ENCODE assay signal across 16 cellular contexts in genomic region chr1:31696246-31696645, GRCh38. TPM values are rescaled to one million over a fixed set of nuclear protein-coding genes. Genes with fewer than 3 reads are reported as not detected.
DNase-seq lines count a peak whose midpoint lies in the region; ATAC-seq and TF ChIP-seq lines count a peak whose summit lies in the region.
"Had no signal": no experiment of that assay in that cellular context is flagged by ENCODE, and none has a peak within 500 bp of the region (broad histone marks: within the 10 kb centered on the region; RNA-seq: fewer than 3 reads in every experiment).

No MANE protein-coding gene starts in this region.

- no peaks in the 10 kb centered on the region for H3K27me3 Mint-ChIP-seq in MCF 10A (ENCODE audit: insufficient read depth, unreplicated experiment)
- H3K27me3 Mint-ChIP-seq: CD4-positive, alpha-beta memory T cell had no signal

- peaks cover 24% of the 10 kb centered on the region for H3K4me1 Mint-ChIP-seq in MCF 10A (ENCODE audit: insufficient read depth, unreplicated experiment)

- no peak for TF ChIP-seq POLR2A in breast epithelium (IDR thresholded peaks at IDR 0.05)
- TF ChIP-seq POLR2A in testis (IDR thresholded peaks at IDR 0.05): no peak

- 74% methylated on average over 4 of the region's 4 CpGs; no CpG with 5 or more reads in 1 of the 2 donors for WGBS in testis, 2 donors

- no peak overlapping the region for H3K4me3 ChIP-seq in breast epithelium
- H3K4me3 ChIP-seq in testis: no peak overlapping the region

- POLR2A ChIA-PET in MCF 10A (lab: Yijun Ruan, JAX): no interaction called here

- intact Hi-C loops in breast epithelium (cut with DNase I; ENCODE audit: low total_unique reads) (no loop called here), MCF 10A (cut with micrococcal nuclease) (no loop called here), testis (cut with DNase I; ENCODE audit: low total_unique reads) (no loop called here)

- H3K27ac ChIP-seq in breast epithelium (peak overlapping the region; percentile 80 to 81), testis (no peak overlapping the region)

- H3K27ac Mint-ChIP-seq in MCF 10A (ENCODE audit: low read depth, unreplicated experiment): no peak overlapping the region
- H3K27ac Mint-ChIP-seq: CD4-positive, alpha-beta memory T cell; naive B cell had no signal

- no peaks in the 10 kb centered on the region for H3K9me3 ChIP-seq in breast epithelium
- H3K9me3 ChIP-seq in testis: no peaks in the 10 kb centered on the region

- peaks cover 23 to 39% of the 10 kb centered on the region in 2 donors for H3K4me1 ChIP-seq in breast epithelium
- peaks cover 13% of the 10 kb centered on the region for H3K4me1 ChIP-seq in testis

- H3K4me3 Mint-ChIP-seq in MCF 10A (ENCODE audit: unreplicated experiment): no peak overlapping the region
- H3K4me3 Mint-ChIP-seq: CD4-positive, alpha-beta memory T cell; naive B cell had no signal

- BruUV-seq in MCF 10A (replicated peaks; lab: Mats Ljungman, UMichigan): no TSS peak

- CTCF ChIA-PET in MCF 10A (lab: Yijun Ruan, JAX): interaction anchor here (0.6 to 0.8 kb wide), 2 partner anchors 31 to 824 kb away, joined by 3 to 5 read pairs; no protein-coding TSS in a partner anchor

- peaks cover 20% of the 10 kb centered on the region for H3K36me3 Mint-ChIP-seq in MCF 10A (ENCODE audit: insufficient read depth, unreplicated experiment)
- H3K36me3 Mint-ChIP-seq: CD4-positive, alpha-beta memory T cell; naive B cell had no signal

- ATAC-seq in GM18907 (IDR thresholded peaks at IDR 0.05; ENCODE audit: unreplicated experiment) (no peak), GM21717 (IDR thresholded peaks at IDR 0.05; ENCODE audit: unreplicated experiment) (no peak)

- no peaks in the 10 kb centered on the region for H3K9me3 Mint-ChIP-seq in MCF 10A (ENCODE audit: unreplicated experiment)
- H3K9me3 Mint-ChIP-seq: CD4-positive, alpha-beta memory T cell; naive B cell had no signal

- H3K27me3 ChIP-seq in breast epithelium: no peaks in the 10 kb centered on the region
- no peaks in the 10 kb centered on the region for H3K27me3 ChIP-seq in testis

- DNase-seq in breast epithelium (ENCODE audit: low spot score in 2 of 2) (peak; percentile 69 to 91), MCF 10A (ENCODE audit: unreplicated experiment) (no peak), astrocyte of the hippocampus (ENCODE audit: low read depth, low spot score) (peak; percentile 57), middle frontal gyrus (ENCODE audit: extremely low spot score, low spot score) (peak; percentile 89), testis (peak; percentile 82)
- DNase-seq in activated CD4-positive, alpha-beta T cell treated with anti-CD3 and anti-CD28 coated beads for 4 hours: no peak
- DNase-seq: activated gamma-delta T cell treated with Interleukin-2 at 50 U/mL for 16 hours; CD4-positive, alpha-beta memory T cell; kidney; naive B cell; NCI-H526 treated with DMSO at 0.1 percent for 48 hours; SHP77 treated with DMSO at 0.1 percent for 48 hours; stimulated activated naive CD4-positive, alpha-beta T cell treated with Interleukin-2 at 50 U/mL for 16 hours had no signal

- TF ChIP-seq CTCF in breast epithelium (IDR thresholded peaks at IDR 0.05): no peak
- no peak for TF ChIP-seq CTCF in MCF 10A (IDR thresholded peaks at IDR 0.05; ENCODE audit: unreplicated experiment)
- TF ChIP-seq CTCF in testis (IDR thresholded peaks at IDR 0.05): no peak

- no peaks in the 10 kb centered on the region for H3K36me3 ChIP-seq in breast epithelium
- H3K36me3 ChIP-seq in testis (ENCODE audit: low read depth, missing control alignments): no peaks in the 10 kb centered on the region

RNA-seq across cellular contexts. Expression of gene COL16A1, which starts 7.6 kb away (rescaled TPM):
- 10 to 100 TPM; 55.2 to 79.5 (median 58.7) TPM for total RNA-seq in breast epithelium
- total RNA-seq in MCF 10A (2022): 42.1 and 49.1 TPM in 2 replicates
- total RNA-seq in testis: 100 to 1,000 TPM; 101 to 120 TPM
- 96.4 TPM for polyA plus RNA-seq in testis (ENCODE audit: insufficient read depth, low read depth, low replicate concordance)
- total RNA-seq: activated CD8-positive, alpha-beta memory T cell treated with anti-CD3 and anti-CD28 coated beads for 36 hours; CD4-positive, alpha-beta memory T cell had no signal
- polyA plus RNA-seq: CD4-positive, alpha-beta memory T cell had no signal

RNA-seq across cellular contexts. Expression of gene PEF1, which starts 51.6 kb away (rescaled TPM):
- total RNA-seq in breast epithelium (10 to 100 TPM; 67.8 to 84.9 (median 70.1) TPM), MCF 10A (2022) (56.7 and 61.1 TPM in 2 replicates), testis (100 to 1,000 TPM in 1 of 2 donors, 10 to 100 TPM in 1; 73.5 to 124 TPM)
- polyA plus RNA-seq in testis (ENCODE audit: insufficient read depth, low read depth, low replicate concordance): 81.4 TPM

Comparison
In these comparisons a context has a peak if more than half of its experiments do, and no peak if none do; other contexts are left out.
1. DNase-seq: peak in breast epithelium (2 of 2), astrocyte of the hippocampus (single experiment), middle frontal gyrus (single experiment) and testis (single experiment); none in MCF 10A (single experiment) and activated CD4-positive, alpha-beta T cell treated with anti-CD3 and anti-CD28 coated beads for 4 hours (0 of 2).
2. H3K27ac ChIP-seq: peak in breast epithelium (2 of 2); none in testis (0 of 2).